Comparison of ENCODE assay signal across 8 cellular contexts in genomic region chr16:84738255-84739038, GRCh38. TPM values are rescaled to one million over a fixed set of nuclear protein-coding genes. Genes with fewer than 3 reads are reported as not detected.
DNase-seq lines count a peak whose midpoint lies in the region; ATAC-seq lines count a peak whose summit lies in the region.

No MANE protein-coding gene starts in this region.

- CTCF ChIA-PET in activated CD8-positive, alpha-beta T cell treated with anti-CD3 and anti-CD28 coated beads, Interleukin-2, amount 10 ng/mL, durations not matched to agents 7 days and 5 days (lab: Charles Lee): interaction anchor here (0.6 to 11.6 kb wide), 64 partner anchors 9 to 1817 kb away, joined by 3 to 226 read pairs (median 5); partner anchors contain the start of genes KLHL36 and MTHFSD

- no peaks in the 10 kb centered on the region for H3K27me3 Mint-ChIP-seq in activated CD8-positive, alpha-beta T cell treated with anti-CD3 and anti-CD28 coated beads, Interleukin-2, amount 10 ng/mL, durations not matched to agents 7 days and 5 days (ENCODE audit: low read depth)
- H3K27me3 Mint-ChIP-seq in memory B cell: no peaks in the 10 kb centered on the region

- H3K27ac ChIP-seq in effector memory CD4-positive, alpha-beta T cell (ENCODE audit: insufficient read depth, low read length, poor library complexity, severe bottlenecking): no peak overlapping the region

- no peaks in the 10 kb centered on the region for H3K9me3 ChIP-seq in effector memory CD4-positive, alpha-beta T cell (ENCODE audit: control insufficient read depth, low read length)

- H3K4me3 ChIP-seq in effector memory CD4-positive, alpha-beta T cell (ENCODE audit: insufficient read depth, low read depth, low read length, poor library complexity, severe bottlenecking): no peak overlapping the region

- H3K36me3 Mint-ChIP-seq in activated CD8-positive, alpha-beta T cell treated with anti-CD3 and anti-CD28 coated beads, Interleukin-2, amount 10 ng/mL, durations not matched to agents 7 days and 5 days (ENCODE audit: low read depth): peaks cover 26% of the 10 kb centered on the region
- peaks cover 10% of the 10 kb centered on the region for H3K36me3 Mint-ChIP-seq in memory B cell

- no peak overlapping the region for H3K4me3 Mint-ChIP-seq in activated CD8-positive, alpha-beta T cell treated with anti-CD3 and anti-CD28 coated beads, Interleukin-2, amount 10 ng/mL, durations not matched to agents 7 days and 5 days
- peak overlapping the region; percentile 47 for H3K4me3 Mint-ChIP-seq in memory B cell

- in situ Hi-C loops in ACHN (cut with HindIII; ENCODE audit: low pct_ligation_motif_present, low pct_unique_long_range_greater_than_20kb, low sequenced_read_pairs): loop anchor here (25.0 kb wide), 1 partner anchor 226 kb away; the partner anchor contains the start of gene MEAK7

- peak; percentile 72 for ATAC-seq in GM18498 (IDR thresholded peaks at IDR 0.05; ENCODE audit: unreplicated experiment)
- peak; percentile 58 for ATAC-seq in HG03175 (IDR thresholded peaks at IDR 0.05; ENCODE audit: unreplicated experiment)
- peak; percentile 86 for ATAC-seq in activated CD8-positive, alpha-beta T cell treated with anti-CD3 and anti-CD28 coated beads, Interleukin-2, amount 10 ng/mL, durations not matched to agents 7 days and 5 days
- ATAC-seq in memory B cell (ENCODE audit: low read depth): peak; percentile 88

- H3K4me1 ChIP-seq in effector memory CD4-positive, alpha-beta T cell (ENCODE audit: control insufficient read depth, insufficient read depth, low read length, poor library complexity, severe bottlenecking): peaks cover 16% of the 10 kb centered on the region

- no peak overlapping the region for H3K27ac Mint-ChIP-seq in activated CD8-positive, alpha-beta T cell treated with anti-CD3 and anti-CD28 coated beads, Interleukin-2, amount 10 ng/mL, durations not matched to agents 7 days and 5 days
- H3K27ac Mint-ChIP-seq in memory B cell: no peak overlapping the region

- H3K4me1 Mint-ChIP-seq in activated CD8-positive, alpha-beta T cell treated with anti-CD3 and anti-CD28 coated beads, Interleukin-2, amount 10 ng/mL, durations not matched to agents 7 days and 5 days (ENCODE audit: low read depth): peaks cover 59% of the 10 kb centered on the region
- H3K4me1 Mint-ChIP-seq in memory B cell: peaks cover 15% of the 10 kb centered on the region

- H3K9me3 Mint-ChIP-seq in activated CD8-positive, alpha-beta T cell treated with anti-CD3 and anti-CD28 coated beads, Interleukin-2, amount 10 ng/mL, durations not matched to agents 7 days and 5 days (ENCODE audit: insufficient read depth): no peaks in the 10 kb centered on the region
- no peaks in the 10 kb centered on the region for H3K9me3 Mint-ChIP-seq in memory B cell

- H3K27me3 ChIP-seq in effector memory CD4-positive, alpha-beta T cell (replicated peaks; ENCODE audit: control insufficient read depth, insufficient read depth, low read length, poor library complexity, severe bottlenecking): no peaks in the 10 kb centered on the region

- peak; percentile 88 for DNase-seq in ACHN
- DNase-seq in NCI-H82 treated with DMSO at 0.1 percent for 48 hours (lab: John Stamatoyannopoulos, UW; ENCODE audit: unreplicated experiment): peak; percentile 26
- peak; percentile 86 for DNase-seq in activated CD8-positive, alpha-beta T cell treated with anti-CD3 and anti-CD28 coated beads, Interleukin-2, amount 10 ng/mL, durations not matched to agents 7 days and 5 days
- peak; percentile 36 to 67 (median 61) for DNase-seq in effector memory CD4-positive, alpha-beta T cell
- peak; percentile 77 to 79 for DNase-seq in memory B cell (ENCODE audit: low spot score in 2 of 2)
- peak; percentile 54 for DNase-seq in stimulated activated CD8-positive, alpha-beta memory T cell treated with anti-CD3 and anti-CD28 coated beads, Interleukin-15, amount 100 ng/mL, for 48 hours (ENCODE audit: low read depth in 2 of 2)

- peaks cover 20% of the 10 kb centered on the region for H3K36me3 ChIP-seq in effector memory CD4-positive, alpha-beta T cell (ENCODE audit: control insufficient read depth, insufficient read depth, low read length)

- POLR2A ChIA-PET in activated CD8-positive, alpha-beta T cell treated with anti-CD3 and anti-CD28 coated beads, Interleukin-2, amount 10 ng/mL, durations not matched to agents 7 days and 5 days (lab: Charles Lee): interaction anchor here (0.6 to 1.0 kb wide), 2 partner anchors 10 to 263 kb away, joined by 3 to 4 read pairs; no protein-coding TSS in a partner anchor

RNA-seq across cellular contexts. Expression of gene USP10, which starts 38.6 kb away (rescaled TPM):
- 10 to 100 TPM; 82.9 to 88.3 TPM for total RNA-seq in activated CD8-positive, alpha-beta T cell treated with anti-CD3 and anti-CD28 coated beads, Interleukin-2, amount 10 ng/mL, durations not matched to agents 7 days and 5 days

Comparison
In these comparisons a context has a peak if more than half of its experiments do, and no peak if none do; other contexts are left out.
1. DNase-seq: peak in every context shown above with its lines; median percentile 88 in ACHN; 86 in activated CD8-positive, alpha-beta T cell treated with anti-CD3 and anti-CD28 coated beads, Interleukin-2, amount 10 ng/mL, durations not matched to agents 7 days and 5 days; 78 in memory B cell; 61 in effector memory CD4-positive, alpha-beta T cell; 54 in stimulated activated CD8-positive, alpha-beta memory T cell treated with anti-CD3 and anti-CD28 coated beads, Interleukin-15, amount 100 ng/mL, for 48 hours; 26 in NCI-H82 treated with DMSO at 0.1 percent for 48 hours.